In the genomic region with DNA sequence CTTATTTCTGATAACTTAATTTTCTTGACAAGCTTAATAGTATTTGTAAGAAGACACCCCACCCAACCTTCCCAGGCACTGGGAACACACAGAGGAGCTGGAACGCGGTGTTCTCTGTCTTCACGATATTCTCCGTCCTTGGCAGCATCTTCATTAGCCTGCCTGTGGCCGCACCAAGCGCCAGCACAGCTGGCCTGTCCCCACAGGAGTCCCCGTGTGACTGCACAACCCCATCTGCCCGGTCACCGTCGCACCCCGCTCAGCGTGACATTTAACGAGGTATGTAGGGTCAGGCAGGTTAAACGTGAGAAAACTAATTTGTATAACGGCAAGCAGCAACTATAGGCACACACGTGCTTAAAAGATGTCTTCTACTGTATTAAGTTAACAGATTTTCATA, we compare ENCODE assay signal across 14 cellular contexts.
"Had no signal": no experiment of that assay in that cellular context is flagged by ENCODE, and none has a peak within 500 bp of the region (broad histone marks: within the 10 kb centered on the region; RNA-seq: fewer than 3 reads in every experiment).

No MANE protein-coding gene starts in this region.

- H3K4me1 ChIP-seq: ascending aorta, tibial nerve had no signal

- H3K4me1 Mint-ChIP-seq: activated CD4-positive, alpha-beta T cell treated with anti-CD3 and anti-CD28 coated beads, Interleukin-2, amount 10 ng/mL, durations not matched to agents 7 days and 5 days; stimulated activated effector memory CD8-positive, alpha-beta T cell treated with anti-CD3 and anti-CD28 coated beads, Interleukin-12 subunit alpha, Interleukin-12 subunit beta, amount 100 ng/mL, for 72 hours had no signal

- DNase-seq: activated CD4-positive, alpha-beta T cell treated with anti-CD3 and anti-CD28 coated beads, Interleukin-2, amount 10 ng/mL, durations not matched to agents 7 days and 5 days; activated CD8-positive, alpha-beta memory T cell treated with anti-CD3 and anti-CD28 coated beads, Interleukin-2, amount 50 U/mL, for 48 hours; activated naive CD4-positive, alpha-beta T cell treated with Interleukin-2 at 50 U/mL for 16 hours; erythroblast; stimulated activated CD4-positive, alpha-beta T cell treated with anti-CD3 and anti-CD28 coated beads, Interleukin-12 subunit alpha, Interleukin-12 subunit beta, amount 100 ng/mL, for 4 hours; stimulated activated CD4-positive, alpha-beta T cell treated with anti-CD3 and anti-CD28 coated beads, Interleukin-2, amount 100 ng/mL, for 24 hours had no signal

- H3K36me3 ChIP-seq: ascending aorta, ovary, tibial nerve had no signal

- H3K9me3 Mint-ChIP-seq: memory B cell; natural killer cell; stimulated activated effector memory CD8-positive, alpha-beta T cell treated with anti-CD3 and anti-CD28 coated beads, Interleukin-12 subunit alpha, Interleukin-12 subunit beta, amount 100 ng/mL, for 72 hours; T-helper 2 cell treated with Interferon-gamma antibody and Interleukin-4, amounts not matched to agents 5 μg/mL and 100 μg/mL, for 36 hours had no signal

- H3K36me3 Mint-ChIP-seq: natural killer cell; stimulated activated effector memory CD8-positive, alpha-beta T cell treated with anti-CD3 and anti-CD28 coated beads, Interleukin-12 subunit alpha, Interleukin-12 subunit beta, amount 100 ng/mL, for 72 hours had no signal

- H3K27ac ChIP-seq: ascending aorta, dorsolateral prefrontal cortex, ovary, tibial nerve had no signal

- H3K9me3 ChIP-seq: ascending aorta, ovary had no signal

- H3K27me3 ChIP-seq: ascending aorta, dorsolateral prefrontal cortex, ovary, tibial nerve had no signal

- H3K4me3 Mint-ChIP-seq: activated CD4-positive, alpha-beta T cell treated with anti-CD3 and anti-CD28 coated beads, Interleukin-2, amount 10 ng/mL, durations not matched to agents 7 days and 5 days; memory B cell; natural killer cell; stimulated activated effector memory CD8-positive, alpha-beta T cell treated with anti-CD3 and anti-CD28 coated beads, Interleukin-12 subunit alpha, Interleukin-12 subunit beta, amount 100 ng/mL, for 72 hours; T-helper 2 cell treated with Interferon-gamma antibody and Interleukin-4, amounts not matched to agents 5 μg/mL and 100 μg/mL, for 36 hours had no signal

- H3K27ac Mint-ChIP-seq: activated CD4-positive, alpha-beta T cell treated with anti-CD3 and anti-CD28 coated beads, Interleukin-2, amount 10 ng/mL, durations not matched to agents 7 days and 5 days; memory B cell; natural killer cell; stimulated activated effector memory CD8-positive, alpha-beta T cell treated with anti-CD3 and anti-CD28 coated beads, Interleukin-12 subunit alpha, Interleukin-12 subunit beta, amount 100 ng/mL, for 72 hours; T-helper 2 cell treated with Interferon-gamma antibody and Interleukin-4, amounts not matched to agents 5 μg/mL and 100 μg/mL, for 36 hours had no signal

- H3K4me3 ChIP-seq: ascending aorta, dorsolateral prefrontal cortex, ovary, tibial nerve had no signal

- H3K27me3 Mint-ChIP-seq: activated CD4-positive, alpha-beta T cell treated with anti-CD3 and anti-CD28 coated beads, Interleukin-2, amount 10 ng/mL, durations not matched to agents 7 days and 5 days; memory B cell had no signal
